In the genomic region with DNA sequence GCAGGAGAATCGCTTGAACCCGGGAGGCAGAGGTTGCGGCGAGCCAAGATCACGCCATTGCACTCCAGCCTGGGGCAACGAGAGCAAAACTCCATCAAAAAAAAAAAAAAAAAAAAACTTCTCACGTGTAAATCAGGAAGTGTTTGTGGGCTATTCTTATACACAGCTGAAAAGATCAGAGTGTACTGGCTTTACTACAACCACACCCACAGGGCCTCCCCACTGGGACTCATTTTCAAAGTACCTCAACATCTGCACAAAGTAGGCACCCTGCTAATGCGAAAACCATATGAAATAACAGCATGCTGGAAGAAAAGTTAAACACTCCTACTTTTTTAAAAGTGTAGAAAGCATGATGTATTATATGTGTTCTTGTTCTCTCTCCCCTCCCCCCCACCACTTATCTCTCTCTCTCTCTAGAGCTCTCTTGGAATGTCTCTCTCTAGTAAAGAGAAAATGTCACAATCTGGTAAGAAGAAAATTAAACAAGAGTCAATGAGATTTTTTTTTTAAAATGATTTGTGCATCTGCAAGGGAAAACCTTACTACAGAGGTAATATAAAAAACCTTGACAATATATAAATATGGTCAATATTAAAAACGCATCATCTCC, we compare ENCODE assay signal across 13 cellular contexts. TPM values are rescaled to one million over a fixed set of nuclear protein-coding genes. Genes with fewer than 3 reads are reported as not detected.
A peak's percentile ranks its signal among the peaks of the same experiment; 100 is the strongest.
DNase-seq lines count a peak whose midpoint lies in the region; ATAC-seq and TF ChIP-seq lines count a peak whose summit lies in the region.
"Had no signal": no experiment of that assay in that cellular context is flagged by ENCODE, and none has a peak within 500 bp of the region (broad histone marks: within the 10 kb centered on the region; RNA-seq: fewer than 3 reads in every experiment).

No MANE protein-coding gene starts in this region.

- no peaks in the 10 kb centered on the region for H3K36me3 Mint-ChIP-seq in naive B cell

- peak overlapping the region in 3 of 6 donors; percentile 66 to 84 (median 71) for H3K27ac Mint-ChIP-seq in naive B cell

- peak; percentile 88 for ATAC-seq in Right ventricle myocardium inferior
- ATAC-seq in naive B cell (ENCODE audit: low read depth in 2 of 2): peak; percentile 50 to 68
- ATAC-seq: activated CD4-positive, CD25-positive, alpha-beta regulatory T cell treated with anti-CD3 and anti-CD28 coated beads, Interleukin-2, amount 50 U/mL, for 24 hours; activated T-cell treated with anti-CD3 and anti-CD28 coated beads, Interleukin-2, amount 50 U/mL, for 4 hours had no signal

- TF ChIP-seq CTCF in fibroblast of mammary gland (conservative IDR thresholded peaks at IDR 0.05; ENCODE audit: control insufficient read depth, insufficient read depth, low read depth, low read length): no peak

- intact Hi-C loops in Right ventricle myocardium inferior (cut with DNase I): no loop called here
- intact Hi-C loops in cardiac septum (cut with DNase I): no loop called here

- H3K27me3 Mint-ChIP-seq in naive B cell: peaks cover 0 to 10% (median 4%) of the 10 kb centered on the region in 3 donors

- H3K9me3 Mint-ChIP-seq in naive B cell: no peaks in the 10 kb centered on the region
- H3K9me3 Mint-ChIP-seq: activated T-cell treated with anti-CD3 and anti-CD28 coated beads, Interleukin-2, amount 50 U/mL, for 4 hours had no signal

- peak; percentile 71 for DNase-seq in Right ventricle myocardium inferior (ENCODE audit: missing footprints)
- no peak for DNase-seq in cardiac septum (ENCODE audit: low spot score)
- DNase-seq in fibroblast of mammary gland (ENCODE audit: low read depth): peak; percentile 58
- DNase-seq in naive B cell: peak; percentile 29
- DNase-seq in stimulated activated CD8-positive, alpha-beta memory T cell treated with anti-CD3 and anti-CD28 coated beads, Interleukin-4, amount 100 ng/mL, for 48 hours: no peak
- no peak for DNase-seq in germinal center (ENCODE audit: low spot score)
- no peak for DNase-seq in cerebellum (ENCODE audit: low spot score)
- no peak for DNase-seq in activated effector memory CD4-positive, alpha-beta T cell treated with anti-CD3 and anti-CD28 coated beads, Interleukin-2, amount 50 U/mL, for 16 hours
- DNase-seq: activated T-cell treated with anti-CD3 and anti-CD28 coated beads, Interleukin-2, amount 50 U/mL, for 4 hours; glutamatergic neuron; kidney glomerular epithelial cell; sigmoid colon had no signal

- peak overlapping the region in 6 of 8 donors; percentile 3 to 75 (median 44) for H3K4me3 Mint-ChIP-seq in naive B cell
- H3K4me3 Mint-ChIP-seq: activated T-cell treated with anti-CD3 and anti-CD28 coated beads, Interleukin-2, amount 50 U/mL, for 4 hours had no signal

- peaks cover 6 to 44% (median 29%) of the 10 kb centered on the region in 3 donors for H3K4me1 Mint-ChIP-seq in naive B cell

- no peak overlapping the region for H3K4me3 ChIP-seq in fibroblast of mammary gland (ENCODE audit: control insufficient read depth, low read depth, low read length)
- H3K4me3 ChIP-seq: sigmoid colon had no signal

RNA-seq across cellular contexts. Expression of a gene that starts 11.1 kb away (rescaled TPM):
- total RNA-seq in Right ventricle myocardium inferior (25.8 TPM), cardiac septum (78.0 TPM), cerebellum (43.5 TPM)
- polyA plus RNA-seq in naive B cell (ENCODE audit: low read depth in 6 of 6): 10 to 100 TPM in 2 of 6 donors, 1 to 10 TPM in 4; 2.0 to 14.9 (median 8.5) TPM

Comparison
In these comparisons a context has a peak if more than half of its experiments do, and no peak if none do; other contexts are left out.
1. DNase-seq: peak in Right ventricle myocardium inferior (single experiment), fibroblast of mammary gland (single experiment) and naive B cell (single experiment); none in cardiac septum (single experiment), stimulated activated CD8-positive, alpha-beta memory T cell treated with anti-CD3 and anti-CD28 coated beads, Interleukin-4, amount 100 ng/mL, for 48 hours (single experiment), germinal center (single experiment), cerebellum (single experiment) and activated effector memory CD4-positive, alpha-beta T cell treated with anti-CD3 and anti-CD28 coated beads, Interleukin-2, amount 50 U/mL, for 16 hours (single experiment).